Comparison of ENCODE assay signal across 13 cellular contexts in genomic region chr16:69706256-69706974, GRCh38. TPM values are rescaled to one million over a fixed set of nuclear protein-coding genes. Genes with fewer than 3 reads are reported as not detected.
DNase-seq lines count a peak whose midpoint lies in the region; ATAC-seq and TF ChIP-seq lines count a peak whose summit lies in the region.
"Had no signal": no experiment of that assay in that cellular context is flagged by ENCODE, and none has a peak within 500 bp of the region (broad histone marks: within the 10 kb centered on the region; RNA-seq: fewer than 3 reads in every experiment).

No MANE protein-coding gene starts in this region.

- H3K4me1 Mint-ChIP-seq in activated CD4-positive, alpha-beta memory T cell treated with anti-CD3 and anti-CD28 coated beads for 36 hours (ENCODE audit: low read depth) = peaks cover 7% of the 10 kb centered on the region
- peaks cover 3% of the 10 kb centered on the region for H3K4me1 Mint-ChIP-seq in activated CD4-positive, alpha-beta memory T cell treated with anti-CD3 and anti-CD28 coated beads, Interleukin-2, amount 10 ng/mL, durations not matched to agents 7 days and 5 days
- H3K4me1 Mint-ChIP-seq: stimulated activated memory B cell treated with anti-CD40 and anti-IgM and Interleukin-4, amounts not matched to agents 10 μg/mL and 1 μg/mL and 100 μg/mL, for 72 hours had no signal

- intact Hi-C loops in activated CD4-positive, alpha-beta memory T cell treated with anti-CD3 and anti-CD28 coated beads for 36 hours (cut with micrococcal nuclease) = no loop called here

- no peak for TF ChIP-seq POLR2A in suprapubic skin (IDR thresholded peaks at IDR 0.05)

- H3K4me3 ChIP-seq in suprapubic skin (no peak overlapping the region), HAP-1 (no peak overlapping the region)

- H3K9me3 ChIP-seq in suprapubic skin (no peaks in the 10 kb centered on the region), HAP-1 (no peaks in the 10 kb centered on the region)

- H3K4me3 Mint-ChIP-seq in activated CD4-positive, alpha-beta memory T cell treated with anti-CD3 and anti-CD28 coated beads for 36 hours = no peak overlapping the region
- no peak overlapping the region for H3K4me3 Mint-ChIP-seq in activated CD4-positive, alpha-beta memory T cell treated with anti-CD3 and anti-CD28 coated beads, Interleukin-2, amount 10 ng/mL, durations not matched to agents 7 days and 5 days
- H3K4me3 Mint-ChIP-seq: activated T-helper 1 cell treated with anti-CD3 and anti-CD28 coated beads, Interleukin-12 subunit alpha, Interleukin-12 subunit beta, Interleukin-2, Interleukin-4 antibody, amounts not matched to agents 30 ng/mL and 10 ng/mL and 1 ng/mL, durations not matched to agents 14 hours and 24 hours and 36 hours; stimulated activated memory B cell treated with anti-CD40 and anti-IgM and Interleukin-4, amounts not matched to agents 10 μg/mL and 1 μg/mL and 100 μg/mL, for 72 hours had no signal

- TF ChIP-seq EP300 in suprapubic skin (IDR thresholded peaks at IDR 0.05) = no peak

- peaks cover 3% of the 10 kb centered on the region for H3K36me3 Mint-ChIP-seq in activated CD4-positive, alpha-beta memory T cell treated with anti-CD3 and anti-CD28 coated beads for 36 hours
- peaks cover 17% of the 10 kb centered on the region for H3K36me3 Mint-ChIP-seq in activated CD4-positive, alpha-beta memory T cell treated with anti-CD3 and anti-CD28 coated beads, Interleukin-2, amount 10 ng/mL, durations not matched to agents 7 days and 5 days (ENCODE audit: low read depth)

- no peak for DNase-seq in activated CD4-positive, alpha-beta memory T cell treated with anti-CD3 and anti-CD28 coated beads for 36 hours
- DNase-seq in activated CD4-positive, alpha-beta memory T cell treated with anti-CD3 and anti-CD28 coated beads, Interleukin-2, amount 10 ng/mL, durations not matched to agents 7 days and 5 days = no peak
- DNase-seq in NOMO-1 treated with dmso at 0.1 percent for 144 hours (lab: John Stamatoyannopoulos, UW; ENCODE audit: unreplicated experiment) = peak; percentile 4
- DNase-seq in fibroblast of peridontal ligament (ENCODE audit: extremely low read depth) = peak; percentile 61
- no peak for DNase-seq in suprapubic skin (ENCODE audit: low spot score in 2 of 2)
- no peak for DNase-seq in HAP-1 (ENCODE audit: low spot score in 2 of 2)
- DNase-seq: cerebellar nuclear complex, NCI-H1694, nucleus accumbens had no signal

- H3K4me1 ChIP-seq in suprapubic skin (peaks cover 34% of the 10 kb centered on the region), HAP-1 (no peaks in the 10 kb centered on the region)

- peak overlapping the region; percentile 55 for H3K27ac ChIP-seq in suprapubic skin

- H3K36me3 ChIP-seq in suprapubic skin (peaks cover 7% of the 10 kb centered on the region), HAP-1 (replicated peaks) (peaks cover 26% of the 10 kb centered on the region)

- H3K27ac Mint-ChIP-seq in activated CD4-positive, alpha-beta memory T cell treated with anti-CD3 and anti-CD28 coated beads for 36 hours = peak overlapping the region; percentile 43
- H3K27ac Mint-ChIP-seq in activated CD4-positive, alpha-beta memory T cell treated with anti-CD3 and anti-CD28 coated beads, Interleukin-2, amount 10 ng/mL, durations not matched to agents 7 days and 5 days = no peak overlapping the region
- H3K27ac Mint-ChIP-seq: activated T-helper 1 cell treated with anti-CD3 and anti-CD28 coated beads, Interleukin-12 subunit alpha, Interleukin-12 subunit beta, Interleukin-2, Interleukin-4 antibody, amounts not matched to agents 30 ng/mL and 10 ng/mL and 1 ng/mL, durations not matched to agents 14 hours and 24 hours and 36 hours; stimulated activated memory B cell treated with anti-CD40 and anti-IgM and Interleukin-4, amounts not matched to agents 10 μg/mL and 1 μg/mL and 100 μg/mL, for 72 hours had no signal

- no peaks in the 10 kb centered on the region for H3K9me3 Mint-ChIP-seq in activated CD4-positive, alpha-beta memory T cell treated with anti-CD3 and anti-CD28 coated beads for 36 hours
- H3K9me3 Mint-ChIP-seq in activated CD4-positive, alpha-beta memory T cell treated with anti-CD3 and anti-CD28 coated beads, Interleukin-2, amount 10 ng/mL, durations not matched to agents 7 days and 5 days = no peaks in the 10 kb centered on the region
- H3K9me3 Mint-ChIP-seq: activated T-helper 1 cell treated with anti-CD3 and anti-CD28 coated beads, Interleukin-12 subunit alpha, Interleukin-12 subunit beta, Interleukin-2, Interleukin-4 antibody, amounts not matched to agents 30 ng/mL and 10 ng/mL and 1 ng/mL, durations not matched to agents 14 hours and 24 hours and 36 hours; stimulated activated memory B cell treated with anti-CD40 and anti-IgM and Interleukin-4, amounts not matched to agents 10 μg/mL and 1 μg/mL and 100 μg/mL, for 72 hours had no signal

- WGBS in suprapubic skin = 41% methylated on average over 1 of the region's 1 CpG

- H3K27me3 ChIP-seq in suprapubic skin (no peaks in the 10 kb centered on the region), HAP-1 (ENCODE audit: low read depth) (no peaks in the 10 kb centered on the region)

- ATAC-seq in GM21786 (IDR thresholded peaks at IDR 0.05; ENCODE audit: unreplicated experiment) (no peak), HG03045 (IDR thresholded peaks at IDR 0.05; ENCODE audit: unreplicated experiment) (no peak)
- ATAC-seq: stimulated activated memory B cell treated with anti-CD40 and anti-IgM and Interleukin-4, amounts not matched to agents 10 μg/mL and 1 μg/mL and 100 μg/mL, for 72 hours had no signal

- in situ Hi-C loops in HAP-1 (cut with MboI; ENCODE audit: low sequenced_read_pairs) = no loop called here

- H3K27me3 Mint-ChIP-seq in activated CD4-positive, alpha-beta memory T cell treated with anti-CD3 and anti-CD28 coated beads for 36 hours = no peaks in the 10 kb centered on the region
- H3K27me3 Mint-ChIP-seq in activated CD4-positive, alpha-beta memory T cell treated with anti-CD3 and anti-CD28 coated beads, Interleukin-2, amount 10 ng/mL, durations not matched to agents 7 days and 5 days = no peaks in the 10 kb centered on the region
- H3K27me3 Mint-ChIP-seq: stimulated activated memory B cell treated with anti-CD40 and anti-IgM and Interleukin-4, amounts not matched to agents 10 μg/mL and 1 μg/mL and 100 μg/mL, for 72 hours had no signal

- CTCF ChIA-PET in activated CD4-positive, alpha-beta memory T cell treated with anti-CD3 and anti-CD28 coated beads for 36 hours (lab: Charles Lee) = interaction anchor here (1.6 kb wide), 1 partner anchor 48 kb away, joined by 11 read pairs; the partner anchor contains the start of gene NOB1
- CTCF ChIA-PET in activated CD4-positive, alpha-beta memory T cell treated with anti-CD3 and anti-CD28 coated beads, Interleukin-2, amount 10 ng/mL, durations not matched to agents 7 days and 5 days (lab: Charles Lee) = interaction anchor here (1.2 to 6.8 kb wide), 4 partner anchors 29 to 310 kb away, joined by 3 to 70 read pairs (median 4); partner anchors contain the start of gene NOB1

- no peak for TF ChIP-seq CTCF in suprapubic skin (IDR thresholded peaks at IDR 0.05)

- POLR2A ChIA-PET in activated CD4-positive, alpha-beta memory T cell treated with anti-CD3 and anti-CD28 coated beads for 36 hours (lab: Charles Lee) = no interaction called here
- POLR2A ChIA-PET in activated CD4-positive, alpha-beta memory T cell treated with anti-CD3 and anti-CD28 coated beads, Interleukin-2, amount 10 ng/mL, durations not matched to agents 7 days and 5 days (lab: Charles Lee) = no interaction called here

RNA-seq across cellular contexts. Expression of gene NQO1, which starts 19.9 kb away (rescaled TPM):
- 10 to 100 TPM; 14.9 to 18.2 TPM for total RNA-seq in activated CD4-positive, alpha-beta memory T cell treated with anti-CD3 and anti-CD28 coated beads for 36 hours
- 10 to 100 TPM; 31.2 to 35.6 TPM for total RNA-seq in activated CD4-positive, alpha-beta memory T cell treated with anti-CD3 and anti-CD28 coated beads, Interleukin-2, amount 10 ng/mL, durations not matched to agents 7 days and 5 days
- 10 to 100 TPM; 10.2 to 34.6 (median 21.4) TPM for total RNA-seq in suprapubic skin

RNA-seq across cellular contexts. Expression of gene NOB1, which starts 48.3 kb away (rescaled TPM):
- 10 to 100 TPM; 92.4 to 95.2 TPM for total RNA-seq in activated CD4-positive, alpha-beta memory T cell treated with anti-CD3 and anti-CD28 coated beads for 36 hours
- 10 to 100 TPM; 60.6 to 62.5 TPM for total RNA-seq in activated CD4-positive, alpha-beta memory T cell treated with anti-CD3 and anti-CD28 coated beads, Interleukin-2, amount 10 ng/mL, durations not matched to agents 7 days and 5 days
- 10 to 100 TPM; 45.2 to 62.9 (median 52.1) TPM for total RNA-seq in suprapubic skin

RNA-seq across cellular contexts. Expression of gene WWP2, which starts 55.7 kb away (rescaled TPM):
- total RNA-seq in activated CD4-positive, alpha-beta memory T cell treated with anti-CD3 and anti-CD28 coated beads for 36 hours = 10 to 100 TPM; 35.8 to 39.5 TPM
- 10 to 100 TPM; 59.4 to 61.6 TPM for total RNA-seq in activated CD4-positive, alpha-beta memory T cell treated with anti-CD3 and anti-CD28 coated beads, Interleukin-2, amount 10 ng/mL, durations not matched to agents 7 days and 5 days
- total RNA-seq in suprapubic skin = 10 to 100 TPM; 27.1 to 48.9 (median 42.2) TPM

Comparison
In these comparisons a context has a peak if more than half of its experiments do, and no peak if none do; other contexts are left out.
1. DNase-seq: peak in NOMO-1 treated with dmso at 0.1 percent for 144 hours (single experiment) and fibroblast of peridontal ligament (single experiment); none in activated CD4-positive, alpha-beta memory T cell treated with anti-CD3 and anti-CD28 coated beads for 36 hours (single experiment), activated CD4-positive, alpha-beta memory T cell treated with anti-CD3 and anti-CD28 coated beads, Interleukin-2, amount 10 ng/mL, durations not matched to agents 7 days and 5 days (single experiment), suprapubic skin (0 of 2) and HAP-1 (0 of 2).